In genomic region chr5:74684900-74685851, GRCh38 we compare ENCODE assay signal across 8 cellular contexts. TPM values are rescaled to one million over a fixed set of nuclear protein-coding genes. Genes with fewer than 3 reads are reported as not detected.
DNase-seq lines count a peak whose midpoint lies in the region; ATAC-seq and TF ChIP-seq lines count a peak whose summit lies in the region.

HEXB (plus strand) TSS chr5:74685233; CDS start chr5:74685261, 28 bp downstream.

- TF ChIP-seq CTCF in RWPE2 (IDR thresholded peaks at IDR 0.05; ENCODE audit: poor library complexity, severe bottlenecking) (peak; percentile 6), fibroblast of pulmonary artery (IDR thresholded peaks at IDR 0.05; ENCODE audit: low read length, missing control alignments) (no peak)

- H3K4me1 Mint-ChIP-seq in natural killer cell treated with Interleukin-12 subunit alpha and Interleukin-12 subunit beta and Interleukin-15 and Interleukin-18, amount 100 ng/mL, for 72 hours (ENCODE audit: low read depth in 2 of 2), result peaks cover 17% of the 10 kb centered on the region in 2 donors

- H3K27me3 ChIP-seq in HUES6 (ENCODE audit: control insufficient read depth, insufficient read depth, low read length) (no peaks in the 10 kb centered on the region), RWPE2 (ENCODE audit: insufficient read depth, poor library complexity, severe bottlenecking) (no peaks in the 10 kb centered on the region)

- peaks cover 17% of the 10 kb centered on the region; the same call in 1 of the 2 replicates for H3K4me1 ChIP-seq in HUES6 (ENCODE audit: control insufficient read depth, insufficient read depth, low read length)
- peaks cover 11% of the 10 kb centered on the region for H3K4me1 ChIP-seq in RWPE2 (ENCODE audit: insufficient read depth, poor library complexity, severe bottlenecking)

- H3K9me3 ChIP-seq in HUES6 (ENCODE audit: control insufficient read depth, insufficient read depth, low read depth, low read length) (no peaks in the 10 kb centered on the region), RWPE2 (ENCODE audit: severe bottlenecking) (no peaks in the 10 kb centered on the region)

- H3K9ac ChIP-seq in HUES6 (ENCODE audit: low read length), result peak within 1 kb of the TSS; percentile 88

- H3K4me3 Mint-ChIP-seq in natural killer cell treated with Interleukin-12 subunit alpha and Interleukin-12 subunit beta and Interleukin-15 and Interleukin-18, amount 100 ng/mL, for 72 hours, result peak within 1 kb of the TSS; percentile 99

- peaks cover 10% of the 10 kb centered on the region for H3K36me3 Mint-ChIP-seq in natural killer cell treated with Interleukin-12 subunit alpha and Interleukin-12 subunit beta and Interleukin-15 and Interleukin-18, amount 100 ng/mL, for 72 hours

- H3K4me3 ChIP-seq in HUES6 (ENCODE audit: low read depth, low read length) (peak within 1 kb of the TSS; percentile 95), RWPE2 (ENCODE audit: severe bottlenecking) (peak within 1 kb of the TSS; percentile 65), fibroblast of pulmonary artery (replicated peaks; ENCODE audit: low read depth, low read length) (peak within 1 kb of the TSS; percentile 88)

- H3K9me3 Mint-ChIP-seq in natural killer cell treated with Interleukin-12 subunit alpha and Interleukin-12 subunit beta and Interleukin-15 and Interleukin-18, amount 100 ng/mL, for 72 hours, result no peaks in the 10 kb centered on the region

- H3K27ac ChIP-seq in HUES6 (ENCODE audit: low read depth, low read length) (peak within 1 kb of the TSS; percentile 66; the same call in 1 of the 2 replicates), RWPE2 (ENCODE audit: poor library complexity, severe bottlenecking) (peak within 1 kb of the TSS; percentile 43)

- H3K27me3 Mint-ChIP-seq in natural killer cell treated with Interleukin-12 subunit alpha and Interleukin-12 subunit beta and Interleukin-15 and Interleukin-18, amount 100 ng/mL, for 72 hours, result peaks cover 4 to 13% of the 10 kb centered on the region in 2 donors

- ATAC-seq in GM21390 (IDR thresholded peaks at IDR 0.05; ENCODE audit: unreplicated experiment) (peak; percentile 82), RWPE2 (ENCODE audit: low read depth) (peak; percentile 94)
- peak; percentile 98 for ATAC-seq in natural killer cell treated with Interleukin-12 subunit alpha and Interleukin-12 subunit beta and Interleukin-15 and Interleukin-18, amount 100 ng/mL, for 72 hours

- DNase-seq in DMS53 treated with DMSO at 0.1 percent for 48 hours (lab: John Stamatoyannopoulos, UW; ENCODE audit: unreplicated experiment), result peak; percentile 72
- peak; percentile 94 for DNase-seq in RWPE2 (ENCODE audit: low spot score)
- DNase-seq in activated T-helper 9 cell treated with anti-CD3 and anti-CD28 coated beads, Interleukin-2, amount 50 U/mL, for 16 hours (ENCODE audit: low read depth), result peak; percentile 80
- DNase-seq in fibroblast of pulmonary artery (ENCODE audit: low read depth), result peak; percentile 80
- peak; percentile 93 for DNase-seq in natural killer cell treated with Interleukin-12 subunit alpha and Interleukin-12 subunit beta and Interleukin-15 and Interleukin-18, amount 100 ng/mL, for 72 hours (ENCODE audit: low spot score)
- DNase-seq in stimulated activated naive CD4-positive, alpha-beta T cell treated with Interleukin-2 at 50 U/mL for 16 hours (lab: John Stamatoyannopoulos, UW), result peak; percentile 81

- H3K27ac Mint-ChIP-seq in natural killer cell treated with Interleukin-12 subunit alpha and Interleukin-12 subunit beta and Interleukin-15 and Interleukin-18, amount 100 ng/mL, for 72 hours, result peak within 1 kb of the TSS; percentile 84 to 85

- peaks cover 9% of the 10 kb centered on the region; the same call in 1 of the 2 replicates for H3K36me3 ChIP-seq in HUES6 (ENCODE audit: control insufficient read depth, insufficient read depth, low read length)
- peaks cover 13% of the 10 kb centered on the region for H3K36me3 ChIP-seq in RWPE2 (ENCODE audit: low read depth)

RNA-seq across cellular contexts. Expression of gene HEXB, which starts in this region (rescaled TPM):
- total RNA-seq in natural killer cell treated with Interleukin-12 subunit alpha and Interleukin-12 subunit beta and Interleukin-15 and Interleukin-18, amount 100 ng/mL, for 72 hours, result 10 to 100 TPM; 49.7 to 52.8 TPM

Comparison
In these comparisons a context has a peak if more than half of its experiments do, and no peak if none do; other contexts are left out.
1. Peak in every context shown above with its lines: DNase-seq, ATAC-seq, H3K4me3 ChIP-seq and H3K27ac ChIP-seq.